In genomic region chr18:25181581-25181980, GRCh38 we compare ENCODE assay signal across 28 cellular contexts.
"Had no signal": no experiment of that assay in that cellular context is flagged by ENCODE, and none has a peak within 500 bp of the region (broad histone marks: within the 10 kb centered on the region; RNA-seq: fewer than 3 reads in every experiment).

No MANE protein-coding gene starts in this region.

- H3K27me3 Mint-ChIP-seq: activated CD4-positive, alpha-beta T cell treated with anti-CD3 and anti-CD28 coated beads, Interleukin-2, amount 10 ng/mL, durations not matched to agents 7 days and 5 days had no signal

- H3K27ac Mint-ChIP-seq: activated CD4-positive, alpha-beta T cell treated with anti-CD3 and anti-CD28 coated beads for 36 hours; activated CD4-positive, alpha-beta T cell treated with anti-CD3 and anti-CD28 coated beads, Interleukin-2, amount 10 ng/mL, durations not matched to agents 7 days and 5 days; activated CD8-positive, alpha-beta T cell treated with anti-CD3 and anti-CD28 coated beads, Interleukin-2, amount 10 ng/mL, durations not matched to agents 7 days and 5 days; activated naive CD4-positive, alpha-beta T cell treated with anti-CD3 and anti-CD28 coated beads for 36 hours; activated naive CD4-positive, alpha-beta T cell treated with anti-CD3 and anti-CD28 coated beads, Interleukin-2, amount 50 U/mL, for 72 hours; activated T-cell treated with anti-CD3 and anti-CD28 coated beads, Interleukin-2, amount 50 U/mL, for 24 hours; IgD-negative memory B cell; WTC11 had no signal

- ATAC-seq: activated CD4-positive, alpha-beta T cell treated with anti-CD3 and anti-CD28 coated beads for 36 hours; activated CD4-positive, CD25-positive, alpha-beta regulatory T cell treated with anti-CD3 and anti-CD28 coated beads, Interleukin-2, amount 50 U/mL, for 24 hours; activated CD8-positive, alpha-beta T cell treated with anti-CD3 and anti-CD28 coated beads, Interleukin-2, amount 10 ng/mL, durations not matched to agents 7 days and 5 days; activated naive CD4-positive, alpha-beta T cell treated with anti-CD3 and anti-CD28 coated beads, Interleukin-2, amount 50 U/mL, for 72 hours; body of pancreas; WTC11 had no signal

- H3K4me1 Mint-ChIP-seq: activated CD4-positive, alpha-beta T cell treated with anti-CD3 and anti-CD28 coated beads for 36 hours; activated CD4-positive, alpha-beta T cell treated with anti-CD3 and anti-CD28 coated beads, Interleukin-2, amount 10 ng/mL, durations not matched to agents 7 days and 5 days; IgD-negative memory B cell had no signal

- H3K9me3 Mint-ChIP-seq: activated CD4-positive, alpha-beta T cell treated with anti-CD3 and anti-CD28 coated beads, Interleukin-2, amount 10 ng/mL, durations not matched to agents 7 days and 5 days; activated naive CD4-positive, alpha-beta T cell treated with anti-CD3 and anti-CD28 coated beads for 36 hours; activated naive CD4-positive, alpha-beta T cell treated with anti-CD3 and anti-CD28 coated beads, Interleukin-2, amount 50 U/mL, for 72 hours; activated T-cell treated with anti-CD3 and anti-CD28 coated beads, Interleukin-2, amount 50 U/mL, for 24 hours; IgD-negative memory B cell; WTC11 had no signal

- H3K36me3 Mint-ChIP-seq: activated naive CD4-positive, alpha-beta T cell treated with anti-CD3 and anti-CD28 coated beads, Interleukin-2, amount 50 U/mL, for 72 hours; IgD-negative memory B cell; WTC11 had no signal

- H3K4me3 Mint-ChIP-seq: activated CD4-positive, alpha-beta T cell treated with anti-CD3 and anti-CD28 coated beads for 36 hours; activated CD4-positive, alpha-beta T cell treated with anti-CD3 and anti-CD28 coated beads, Interleukin-2, amount 10 ng/mL, durations not matched to agents 7 days and 5 days; activated CD8-positive, alpha-beta T cell treated with anti-CD3 and anti-CD28 coated beads, Interleukin-2, amount 10 ng/mL, durations not matched to agents 7 days and 5 days; activated naive CD4-positive, alpha-beta T cell treated with anti-CD3 and anti-CD28 coated beads for 36 hours; activated T-cell treated with anti-CD3 and anti-CD28 coated beads, Interleukin-2, amount 50 U/mL, for 24 hours; IgD-negative memory B cell; WTC11 had no signal

- DNase-seq: activated CD4-positive, alpha-beta T cell treated with anti-CD3 and anti-CD28 coated beads for 36 hours; activated CD4-positive, alpha-beta T cell treated with anti-CD3 and anti-CD28 coated beads, Interleukin-2, amount 10 ng/mL, durations not matched to agents 7 days and 5 days; activated CD4-positive, alpha-beta T cell treated with anti-CD3 and anti-CD28 coated beads, Interleukin-2, amount 50 U/mL, for 48 hours; activated CD8-positive, alpha-beta T cell treated with anti-CD3 and anti-CD28 coated beads, Interleukin-2, amount 10 ng/mL, durations not matched to agents 7 days and 5 days; activated gamma-delta T cell treated with Interleukin-2 at 50 U/mL for 16 hours; activated naive CD4-positive, alpha-beta T cell treated with anti-CD3 and anti-CD28 coated beads for 36 hours; activated T-cell treated with anti-CD3 and anti-CD28 coated beads, Interleukin-2, amount 50 U/mL, for 24 hours; adrenal gland; body of pancreas; central memory CD4-positive, alpha-beta T cell; Karpas-422; NCI-H1092 treated with DMSO at 0.1 percent for 48 hours; NCI-H1436; NCI-H1694; NCI-H2029; NCI-H2171 treated with DMSO at 0.1 percent for 48 hours; NCI-H2227 treated with DMSO at 0.1 percent for 48 hours; NCI-H446; NCI-H510A treated with DMSO at 0.1 percent for 48 hours; NCI-H526 treated with DMSO at 0.1 percent for 48 hours; PC-9; Right ventricle myocardium superior; SW 1271; T-helper 1 cell had no signal
